ENCODE assay signal across 1 cellular context in genomic region chr6:138403801-138404665, GRCh38.
A peak's percentile ranks its signal among the peaks of the same experiment; 100 is the strongest.
TF ChIP-seq lines count a peak whose summit lies in the region.

A gene with protein sequence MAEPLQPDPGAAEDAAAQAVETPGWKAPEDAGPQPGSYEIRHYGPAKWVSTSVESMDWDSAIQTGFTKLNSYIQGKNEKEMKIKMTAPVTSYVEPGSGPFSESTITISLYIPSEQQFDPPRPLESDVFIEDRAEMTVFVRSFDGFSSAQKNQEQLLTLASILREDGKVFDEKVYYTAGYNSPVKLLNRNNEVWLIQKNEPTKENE (plus strand): TSS chr6:138404223. CDS start chr6:138404496, 273 bp downstream.

TF ChIP-seq in HepG2, 621 proteins besides CTCF, POLR2A, EP300 and RAD21 (continued from another document and continues in another):
- TF ChIP-seq LRRFIP1 (CRISPR knock-in tag; conservative IDR thresholded peaks at IDR 0.05) (no peak), GTF2F1 (IDR thresholded peaks at IDR 0.05; ENCODE audit: low read length) (no peak), MZF1 (CRISPR knock-in tag; IDR thresholded peaks at IDR 0.05; ENCODE audit: borderline replicate concordance) (no peak), GLMP (CRISPR knock-in tag; IDR thresholded peaks at IDR 0.05; ENCODE audit: borderline replicate concordance) (no peak), ZNF547 (CRISPR knock-in tag; IDR thresholded peaks at IDR 0.05) (peak; percentile 70), KLF12 (CRISPR knock-in tag; IDR thresholded peaks at IDR 0.05; ENCODE audit: borderline replicate concordance) (peak; percentile 99; the same call in 1 of the 2 replicates), ZNF557 (CRISPR knock-in tag; IDR thresholded peaks at IDR 0.05) (0 out of 2 replicates have a peak, but pooled peaks have one; percentile 46), RBM39 (IDR thresholded peaks at IDR 0.05; ENCODE audit: low read depth, low read length, poor library complexity, severe bottlenecking) (peak; percentile 93), ZNF703 (CRISPR knock-in tag; IDR thresholded peaks at IDR 0.05; ENCODE audit: borderline replicate concordance) (peak; percentile 90; the same call in 1 of the 2 replicates), ZNF839 (CRISPR knock-in tag; IDR thresholded peaks at IDR 0.05; ENCODE audit: borderline replicate concordance) (no peak), THAP7 (CRISPR knock-in tag; IDR thresholded peaks at IDR 0.05) (peak; percentile 66; the same call in 1 of the 2 replicates), ZMAT3 (CRISPR knock-in tag; conservative IDR thresholded peaks at IDR 0.05) (peak; percentile 88), ZNF569 (CRISPR knock-in tag; IDR thresholded peaks at IDR 0.05; ENCODE audit: borderline replicate concordance) (0 out of 2 replicates have a peak, but pooled peaks have one; percentile 11), CAMTA2 (CRISPR knock-in tag; IDR thresholded peaks at IDR 0.05; ENCODE audit: borderline replicate concordance) (no peak), SNAI1 (CRISPR knock-in tag; IDR thresholded peaks at IDR 0.05; ENCODE audit: borderline replicate concordance) (no peak), ZNF577 (CRISPR knock-in tag; IDR thresholded peaks at IDR 0.05; ENCODE audit: borderline replicate concordance, low read depth) (peak; percentile 10; the same call in 1 of the 2 replicates), KDM6A (CRISPR knock-in tag; IDR thresholded peaks at IDR 0.05; ENCODE audit: low read depth) (no peak), MED13 (CRISPR knock-in tag; IDR thresholded peaks at IDR 0.05) (peak; percentile 66; the same call in 1 of the 2 replicates), MXD4 (CRISPR knock-in tag; IDR thresholded peaks at IDR 0.05) (peak; percentile 74; the same call in 1 of the 2 replicates), KMT2B (CRISPR knock-in tag; IDR thresholded peaks at IDR 0.05) (peak; percentile 67; the same call in 1 of the 2 replicates), CCDC6 (CRISPR knock-in tag; IDR thresholded peaks at IDR 0.05) (peak; percentile 98), ZNF678 (CRISPR knock-in tag; IDR thresholded peaks at IDR 0.05) (peak; percentile 78; the same call in 1 of the 2 replicates), CREBL2 (CRISPR knock-in tag; IDR thresholded peaks at IDR 0.05; ENCODE audit: borderline replicate concordance) (no peak), ZNF564 (CRISPR knock-in tag; IDR thresholded peaks at IDR 0.05) (peak; percentile 82), ZNF883 (CRISPR knock-in tag; IDR thresholded peaks at IDR 0.05; ENCODE audit: not compliant biosample characterization) (peak; percentile 72), PPARG (CRISPR knock-in tag; conservative IDR thresholded peaks at IDR 0.05) (no peak; the same call in 1 of the 2 replicates), CENPT (CRISPR knock-in tag; IDR thresholded peaks at IDR 0.05; ENCODE audit: low read depth) (0 out of 2 replicates have a peak, but pooled peaks have one; percentile 55), ZNF331 (CRISPR knock-in tag; IDR thresholded peaks at IDR 0.05) (peak; percentile 85)
- TF ChIP-seq, protein P1, sequence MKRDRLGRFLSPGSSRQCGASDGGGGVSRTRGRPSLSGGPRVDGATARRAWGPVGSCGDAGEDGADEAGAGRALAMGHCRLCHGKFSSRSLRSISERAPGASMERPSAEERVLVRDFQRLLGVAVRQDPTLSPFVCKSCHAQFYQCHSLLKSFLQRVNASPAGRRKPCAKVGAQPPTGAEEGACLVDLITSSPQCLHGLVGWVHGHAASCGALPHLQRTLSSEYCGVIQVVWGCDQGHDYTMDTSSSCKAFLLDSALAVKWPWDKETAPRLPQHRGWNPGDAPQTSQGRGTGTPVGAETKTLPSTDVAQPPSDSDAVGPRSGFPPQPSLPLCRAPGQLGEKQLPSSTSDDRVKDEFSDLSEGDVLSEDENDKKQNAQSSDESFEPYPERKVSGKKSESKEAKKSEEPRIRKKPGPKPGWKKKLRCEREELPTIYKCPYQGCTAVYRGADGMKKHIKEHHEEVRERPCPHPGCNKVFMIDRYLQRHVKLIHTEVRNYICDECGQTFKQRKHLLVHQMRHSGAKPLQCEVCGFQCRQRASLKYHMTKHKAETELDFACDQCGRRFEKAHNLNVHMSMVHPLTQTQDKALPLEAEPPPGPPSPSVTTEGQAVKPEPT (CRISPR knock-in tag; IDR thresholded peaks at IDR 0.05; ENCODE audit: low read depth) = no peak
- TF ChIP-seq, protein P2, sequence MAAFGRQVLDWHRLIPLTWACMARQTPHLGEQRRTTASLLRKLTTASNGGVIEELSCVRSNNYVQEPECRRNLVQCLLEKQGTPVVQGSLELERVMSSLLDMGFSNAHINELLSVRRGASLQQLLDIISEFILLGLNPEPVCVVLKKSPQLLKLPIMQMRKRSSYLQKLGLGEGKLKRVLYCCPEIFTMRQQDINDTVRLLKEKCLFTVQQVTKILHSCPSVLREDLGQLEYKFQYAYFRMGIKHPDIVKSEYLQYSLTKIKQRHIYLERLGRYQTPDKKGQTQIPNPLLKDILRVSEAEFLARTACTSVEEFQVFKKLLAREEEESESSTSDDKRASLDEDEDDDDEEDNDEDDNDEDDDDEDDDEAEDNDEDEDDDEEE (CRISPR knock-in tag; IDR thresholded peaks at IDR 0.05) = peak; percentile 84; the same call in 1 of the 2 replicates
- TF ChIP-seq, protein P3, sequence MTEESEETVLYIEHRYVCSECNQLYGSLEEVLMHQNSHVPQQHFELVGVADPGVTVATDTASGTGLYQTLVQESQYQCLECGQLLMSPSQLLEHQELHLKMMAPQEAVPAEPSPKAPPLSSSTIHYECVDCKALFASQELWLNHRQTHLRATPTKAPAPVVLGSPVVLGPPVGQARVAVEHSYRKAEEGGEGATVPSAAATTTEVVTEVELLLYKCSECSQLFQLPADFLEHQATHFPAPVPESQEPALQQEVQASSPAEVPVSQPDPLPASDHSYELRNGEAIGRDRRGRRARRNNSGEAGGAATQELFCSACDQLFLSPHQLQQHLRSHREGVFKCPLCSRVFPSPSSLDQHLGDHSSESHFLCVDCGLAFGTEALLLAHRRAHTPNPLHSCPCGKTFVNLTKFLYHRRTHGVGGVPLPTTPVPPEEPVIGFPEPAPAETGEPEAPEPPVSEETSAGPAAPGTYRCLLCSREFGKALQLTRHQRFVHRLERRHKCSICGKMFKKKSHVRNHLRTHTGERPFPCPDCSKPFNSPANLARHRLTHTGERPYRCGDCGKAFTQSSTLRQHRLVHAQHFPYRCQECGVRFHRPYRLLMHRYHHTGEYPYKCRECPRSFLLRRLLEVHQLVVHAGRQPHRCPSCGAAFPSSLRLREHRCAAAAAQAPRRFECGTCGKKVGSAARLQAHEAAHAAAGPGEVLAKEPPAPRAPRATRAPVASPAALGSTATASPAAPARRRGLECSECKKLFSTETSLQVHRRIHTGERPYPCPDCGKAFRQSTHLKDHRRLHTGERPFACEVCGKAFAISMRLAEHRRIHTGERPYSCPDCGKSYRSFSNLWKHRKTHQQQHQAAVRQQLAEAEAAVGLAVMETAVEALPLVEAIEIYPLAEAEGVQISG (CRISPR knock-in tag; IDR thresholded peaks at IDR 0.05) = peak; percentile 90
- TF ChIP-seq, protein P4, sequence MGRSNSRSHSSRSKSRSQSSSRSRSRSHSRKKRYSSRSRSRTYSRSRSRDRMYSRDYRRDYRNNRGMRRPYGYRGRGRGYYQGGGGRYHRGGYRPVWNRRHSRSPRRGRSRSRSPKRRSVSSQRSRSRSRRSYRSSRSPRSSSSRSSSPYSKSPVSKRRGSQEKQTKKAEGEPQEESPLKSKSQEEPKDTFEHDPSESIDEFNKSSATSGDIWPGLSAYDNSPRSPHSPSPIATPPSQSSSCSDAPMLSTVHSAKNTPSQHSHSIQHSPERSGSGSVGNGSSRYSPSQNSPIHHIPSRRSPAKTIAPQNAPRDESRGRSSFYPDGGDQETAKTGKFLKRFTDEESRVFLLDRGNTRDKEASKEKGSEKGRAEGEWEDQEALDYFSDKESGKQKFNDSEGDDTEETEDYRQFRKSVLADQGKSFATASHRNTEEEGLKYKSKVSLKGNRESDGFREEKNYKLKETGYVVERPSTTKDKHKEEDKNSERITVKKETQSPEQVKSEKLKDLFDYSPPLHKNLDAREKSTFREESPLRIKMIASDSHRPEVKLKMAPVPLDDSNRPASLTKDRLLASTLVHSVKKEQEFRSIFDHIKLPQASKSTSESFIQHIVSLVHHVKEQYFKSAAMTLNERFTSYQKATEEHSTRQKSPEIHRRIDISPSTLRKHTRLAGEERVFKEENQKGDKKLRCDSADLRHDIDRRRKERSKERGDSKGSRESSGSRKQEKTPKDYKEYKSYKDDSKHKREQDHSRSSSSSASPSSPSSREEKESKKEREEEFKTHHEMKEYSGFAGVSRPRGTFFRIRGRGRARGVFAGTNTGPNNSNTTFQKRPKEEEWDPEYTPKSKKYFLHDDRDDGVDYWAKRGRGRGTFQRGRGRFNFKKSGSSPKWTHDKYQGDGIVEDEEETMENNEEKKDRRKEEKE (IDR thresholded peaks at IDR 0.05) = no peak
- TF ChIP-seq, protein P5, sequence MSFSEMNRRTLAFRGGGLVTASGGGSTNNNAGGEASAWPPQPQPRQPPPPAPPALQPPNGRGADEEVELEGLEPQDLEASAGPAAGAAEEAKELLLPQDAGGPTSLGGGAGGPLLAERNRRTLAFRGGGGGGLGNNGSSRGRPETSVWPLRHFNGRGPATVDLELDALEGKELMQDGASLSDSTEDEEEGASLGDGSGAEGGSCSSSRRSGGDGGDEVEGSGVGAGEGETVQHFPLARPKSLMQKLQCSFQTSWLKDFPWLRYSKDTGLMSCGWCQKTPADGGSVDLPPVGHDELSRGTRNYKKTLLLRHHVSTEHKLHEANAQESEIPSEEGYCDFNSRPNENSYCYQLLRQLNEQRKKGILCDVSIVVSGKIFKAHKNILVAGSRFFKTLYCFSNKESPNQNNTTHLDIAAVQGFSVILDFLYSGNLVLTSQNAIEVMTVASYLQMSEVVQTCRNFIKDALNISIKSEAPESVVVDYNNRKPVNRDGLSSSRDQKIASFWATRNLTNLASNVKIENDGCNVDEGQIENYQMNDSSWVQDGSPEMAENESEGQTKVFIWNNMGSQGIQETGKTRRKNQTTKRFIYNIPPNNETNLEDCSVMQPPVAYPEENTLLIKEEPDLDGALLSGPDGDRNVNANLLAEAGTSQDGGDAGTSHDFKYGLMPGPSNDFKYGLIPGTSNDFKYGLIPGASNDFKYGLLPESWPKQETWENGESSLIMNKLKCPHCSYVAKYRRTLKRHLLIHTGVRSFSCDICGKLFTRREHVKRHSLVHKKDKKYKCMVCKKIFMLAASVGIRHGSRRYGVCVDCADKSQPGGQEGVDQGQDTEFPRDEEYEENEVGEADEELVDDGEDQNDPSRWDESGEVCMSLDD (CRISPR knock-in tag; IDR thresholded peaks at IDR 0.05; ENCODE audit: borderline replicate concordance) = peak; percentile 80
- TF ChIP-seq, protein P6, sequence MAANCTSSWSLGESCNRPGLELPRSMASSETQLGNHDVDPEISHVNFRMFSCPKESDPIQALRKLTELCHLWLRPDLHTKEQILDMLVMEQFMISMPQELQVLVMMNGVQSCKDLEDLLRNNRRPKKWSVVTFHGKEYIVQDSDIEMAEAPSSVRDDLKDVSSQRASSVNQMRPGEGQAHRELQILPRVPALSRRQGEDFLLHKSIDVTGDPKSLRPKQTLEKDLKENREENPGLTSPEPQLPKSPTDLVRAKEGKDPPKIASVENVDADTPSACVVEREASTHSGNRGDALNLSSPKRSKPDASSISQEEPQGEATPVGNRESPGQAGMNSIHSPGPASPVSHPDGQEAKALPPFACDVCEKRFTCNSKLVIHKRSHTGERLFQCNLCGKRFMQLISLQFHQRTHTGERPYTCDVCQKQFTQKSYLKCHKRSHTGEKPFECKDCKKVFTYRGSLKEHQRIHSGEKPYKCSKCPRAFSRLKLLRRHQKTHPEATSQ (CRISPR knock-in tag; IDR thresholded peaks at IDR 0.05; ENCODE audit: borderline replicate concordance) = peak; percentile 94; the same call in 1 of the 2 replicates
- TF ChIP-seq, protein P7, sequence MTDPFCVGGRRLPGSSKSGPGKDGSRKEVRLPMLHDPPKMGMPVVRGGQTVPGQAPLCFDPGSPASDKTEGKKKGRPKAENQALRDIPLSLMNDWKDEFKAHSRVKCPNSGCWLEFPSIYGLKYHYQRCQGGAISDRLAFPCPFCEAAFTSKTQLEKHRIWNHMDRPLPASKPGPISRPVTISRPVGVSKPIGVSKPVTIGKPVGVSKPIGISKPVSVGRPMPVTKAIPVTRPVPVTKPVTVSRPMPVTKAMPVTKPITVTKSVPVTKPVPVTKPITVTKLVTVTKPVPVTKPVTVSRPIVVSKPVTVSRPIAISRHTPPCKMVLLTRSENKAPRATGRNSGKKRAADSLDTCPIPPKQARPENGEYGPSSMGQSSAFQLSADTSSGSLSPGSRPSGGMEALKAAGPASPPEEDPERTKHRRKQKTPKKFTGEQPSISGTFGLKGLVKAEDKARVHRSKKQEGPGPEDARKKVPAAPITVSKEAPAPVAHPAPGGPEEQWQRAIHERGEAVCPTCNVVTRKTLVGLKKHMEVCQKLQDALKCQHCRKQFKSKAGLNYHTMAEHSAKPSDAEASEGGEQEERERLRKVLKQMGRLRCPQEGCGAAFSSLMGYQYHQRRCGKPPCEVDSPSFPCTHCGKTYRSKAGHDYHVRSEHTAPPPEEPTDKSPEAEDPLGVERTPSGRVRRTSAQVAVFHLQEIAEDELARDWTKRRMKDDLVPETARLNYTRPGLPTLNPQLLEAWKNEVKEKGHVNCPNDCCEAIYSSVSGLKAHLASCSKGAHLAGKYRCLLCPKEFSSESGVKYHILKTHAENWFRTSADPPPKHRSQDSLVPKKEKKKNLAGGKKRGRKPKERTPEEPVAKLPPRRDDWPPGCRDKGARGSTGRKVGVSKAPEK (CRISPR knock-in tag; IDR thresholded peaks at IDR 0.05; ENCODE audit: borderline replicate concordance) = no peak
